In genomic region chr2:237715459-237715947, GRCh38 we compare ENCODE assay signal across 8 cellular contexts.
DNase-seq lines count a peak whose midpoint lies in the region; ATAC-seq lines count a peak whose summit lies in the region.

No MANE protein-coding gene starts in this region.

- H3K27ac ChIP-seq in ectodermal cell (ENCODE audit: insufficient read depth, low read depth, low read length, poor library complexity, severe bottlenecking) (peak overlapping the region; percentile 76), muscle layer of colon (ENCODE audit: low read depth, low read length) (peak overlapping the region; percentile 90), urinary bladder (ENCODE audit: low read depth) (peak overlapping the region; percentile 52)

- H3K9ac ChIP-seq in muscle layer of colon (ENCODE audit: low read length), result peak overlapping the region; percentile 16

- H3K4me1 ChIP-seq in ectodermal cell (ENCODE audit: control insufficient read depth, insufficient read depth, low read length) (peaks cover 19% of the 10 kb centered on the region), muscle layer of colon (ENCODE audit: insufficient read depth, low read length) (peaks cover 53% of the 10 kb centered on the region), urinary bladder (ENCODE audit: insufficient read depth) (no peaks in the 10 kb centered on the region)

- ATAC-seq in GM19395 (IDR thresholded peaks at IDR 0.05; ENCODE audit: unreplicated experiment), result no peak

- H3K4me3 ChIP-seq in ectodermal cell (ENCODE audit: insufficient read depth, low read depth, low read length) (no peak overlapping the region), muscle layer of colon (ENCODE audit: low read depth in 1 of 2, low read length in 2 of 2) (peak overlapping the region; percentile 28 to 39), urinary bladder (ENCODE audit: low read depth, low read length) (no peak overlapping the region)

- H3K36me3 ChIP-seq in ectodermal cell (ENCODE audit: control insufficient read depth, insufficient read depth, low read length) (no peaks in the 10 kb centered on the region), muscle layer of colon (ENCODE audit: insufficient read depth, low read length) (peaks cover 4% of the 10 kb centered on the region), urinary bladder (ENCODE audit: insufficient read depth) (no peaks in the 10 kb centered on the region)

- H3K9me3 ChIP-seq in ectodermal cell (ENCODE audit: control insufficient read depth, low read length) (no peaks in the 10 kb centered on the region), muscle layer of colon (ENCODE audit: low read length) (no peaks in the 10 kb centered on the region)

- peak; percentile 48 for DNase-seq in activated CD8-positive, alpha-beta memory T cell treated with anti-CD3 and anti-CD28 coated beads, Interleukin-2, amount 50 U/mL, for 48 hours
- no peak for DNase-seq in activated CD8-positive, alpha-beta memory T cell treated with anti-CD3 and anti-CD28 coated beads for 24 hours
- no peak for DNase-seq in foreskin melanocyte
- no peak for DNase-seq in MV-4-11 (lab: John Stamatoyannopoulos, UW)

- 73 to 74% methylated on average over 13 of the region's 13 CpGs for WGBS in ectodermal cell, 2 experiments
- WGBS in urinary bladder, result 67% methylated on average over 13 of the region's 13 CpGs

- H3K27me3 ChIP-seq in ectodermal cell (ENCODE audit: control insufficient read depth, insufficient read depth, low read length, poor library complexity, severe bottlenecking) (no peaks in the 10 kb centered on the region), muscle layer of colon (ENCODE audit: control insufficient read depth in 1 of 2, insufficient read depth in 2 of 2, low read length in 2 of 2) (no peaks in the 10 kb centered on the region)

Comparison
In these comparisons a context has a peak if more than half of its experiments do, and no peak if none do; other contexts are left out.
1. H3K4me3 ChIP-seq: peak in muscle layer of colon (2 of 2); none in ectodermal cell (single experiment) and urinary bladder (single experiment).
2. Peak in every context shown above with its lines, with median percentiles within 50 percentile points of each other: H3K27ac ChIP-seq.